8 cellular contexts compared by ENCODE assay signal in the genomic region with DNA sequence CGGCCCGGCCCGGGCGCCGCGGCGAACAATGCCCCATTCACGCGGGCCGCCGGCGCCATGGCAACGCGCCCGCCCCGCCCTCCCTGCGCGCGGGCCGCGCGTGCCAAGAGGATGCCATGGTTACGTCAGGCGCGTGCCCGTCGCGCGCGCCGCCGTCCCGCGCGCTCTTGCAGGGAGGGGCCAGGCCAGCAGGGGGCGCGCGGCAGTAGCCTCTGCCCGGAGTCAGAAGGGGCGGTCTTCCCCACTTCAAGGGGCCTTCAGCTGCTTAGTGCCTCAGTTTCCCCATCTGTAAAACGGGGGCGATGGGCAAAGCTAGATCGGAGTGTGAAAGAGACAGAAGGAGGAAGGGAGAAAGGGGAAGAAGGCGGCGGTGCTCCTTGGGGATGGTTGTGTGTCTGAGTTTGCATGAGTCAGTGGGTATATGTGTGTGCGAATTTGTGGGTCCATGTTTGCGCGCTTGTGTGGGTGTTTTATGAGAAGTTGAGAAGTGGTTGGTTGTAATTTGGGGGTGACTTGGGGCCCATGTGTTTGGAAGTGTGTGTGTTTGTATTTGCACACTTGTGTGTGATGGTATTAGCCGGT. TPM values are rescaled to one million over a fixed set of nuclear protein-coding genes. Genes with fewer than 3 reads are reported as not detected.
DNase-seq lines count a peak whose midpoint lies in the region; ATAC-seq and TF ChIP-seq lines count a peak whose summit lies in the region.

No MANE protein-coding gene starts in this region.

- H3K4me1 Mint-ChIP-seq in MCF 10A (ENCODE audit: insufficient read depth, unreplicated experiment), result peaks cover 6% of the 10 kb centered on the region

- peak; percentile 96 for TF ChIP-seq CTCF in GM13976 (IDR thresholded peaks at IDR 0.05; ENCODE audit: borderline replicate concordance, control extremely low read depth, extremely low read depth, insufficient read depth, missing control alignments)
- TF ChIP-seq CTCF in VCaP (conservative IDR thresholded peaks at IDR 0.05), result peak; percentile 97
- peak; percentile 94 for TF ChIP-seq CTCF in MCF 10A (IDR thresholded peaks at IDR 0.05; ENCODE audit: unreplicated experiment)

- POLR2A ChIA-PET in MCF 10A (lab: Yijun Ruan, JAX), result interaction anchor here (0.6 to 1.2 kb wide), 3 partner anchors 78 to 192 kb away, joined by 3 to 4 read pairs (median 3); a partner anchor contains a TSS

- H3K36me3 Mint-ChIP-seq in MCF 10A (ENCODE audit: insufficient read depth, unreplicated experiment), result no peaks in the 10 kb centered on the region

- H3K27ac ChIP-seq in VCaP, result peak overlapping the region; percentile 34; the same call in 1 of the 2 replicates

- in situ Hi-C loops in GM13976 (cut with MboI; ENCODE audit: low sequenced_read_pairs, unreplicated experiment), result no loop called here

- DNase-seq in 8988T (peak; percentile 71), GM13976 (ENCODE audit: low spot score) (peak; percentile 90), NCI-H146 treated with DMSO at 0.1 percent for 48 hours (lab: John Stamatoyannopoulos, UW; ENCODE audit: unreplicated experiment) (peak; percentile 26), MCF 10A (ENCODE audit: unreplicated experiment) (peak; percentile 74), iris pigment epithelial cell (ENCODE audit: low read depth) (peak; percentile 62)
- peak; percentile 83 for DNase-seq in stimulated activated CD4-positive, alpha-beta T cell treated with anti-CD3 and anti-CD28 coated beads, Interleukin-12 subunit alpha, Interleukin-12 subunit beta, amount 100 ng/mL, for 4 hours

- no peaks in the 10 kb centered on the region for H3K9me3 Mint-ChIP-seq in MCF 10A (ENCODE audit: unreplicated experiment)

- no peak for ATAC-seq in GM21381 (IDR thresholded peaks at IDR 0.05; ENCODE audit: unreplicated experiment)

- CTCF ChIA-PET in MCF 10A (lab: Yijun Ruan, JAX), result interaction anchor here (0.6 to 12.6 kb wide), 8 partner anchors 16 to 145 kb away, joined by 3 to 334 read pairs (median 3); no protein-coding TSS in a partner anchor

- no peak overlapping the region for H3K4me3 Mint-ChIP-seq in MCF 10A (ENCODE audit: unreplicated experiment)

- H3K27me3 Mint-ChIP-seq in MCF 10A (ENCODE audit: insufficient read depth, unreplicated experiment), result no peaks in the 10 kb centered on the region

- intact Hi-C loops in MCF 10A (cut with micrococcal nuclease), result loop anchor here (1.0 to 2.0 kb wide), 2 partner anchors 51 to 78 kb away; no protein-coding TSS in a partner anchor

- BruUV-seq in MCF 10A (replicated peaks; lab: Mats Ljungman, UMichigan), result no TSS peak

- H3K27ac Mint-ChIP-seq in MCF 10A (ENCODE audit: low read depth, unreplicated experiment), result no peak overlapping the region

RNA-seq across cellular contexts. Expression of a gene that starts 11.6 kb away (rescaled TPM):
- 26.9 and 27.2 TPM in 2 replicates for total RNA-seq in MCF 10A (2022)

RNA-seq across cellular contexts. Expression of a gene that starts 14.3 kb away (rescaled TPM):
- not detected in 2 replicates for total RNA-seq in MCF 10A (2022)

RNA-seq across cellular contexts. Expression of a gene that starts 26.6 kb away (rescaled TPM):
- 44.4 and 47.5 TPM in 2 replicates for total RNA-seq in MCF 10A (2022)

RNA-seq across cellular contexts. Expression of a gene that starts 38.0 kb away (rescaled TPM):
- total RNA-seq in MCF 10A (2022), result 197 and 219 TPM in 2 replicates

RNA-seq across cellular contexts. Expression of a gene that starts 45.2 kb away (rescaled TPM):
- 792 and 1,042 TPM in 2 replicates for total RNA-seq in MCF 10A (2022)

Comparison
In these comparisons a context has a peak if more than half of its experiments do, and no peak if none do; other contexts are left out.
1. DNase-seq: peak in every context shown above with its lines; median percentile 90 in GM13976; 83 in stimulated activated CD4-positive, alpha-beta T cell treated with anti-CD3 and anti-CD28 coated beads, Interleukin-12 subunit alpha, Interleukin-12 subunit beta, amount 100 ng/mL, for 4 hours; 74 in MCF 10A; 71 in 8988T; 62 in iris pigment epithelial cell; 26 in NCI-H146 treated with DMSO at 0.1 percent for 48 hours.